ENCODE assay signal across 6 cellular contexts in genomic region chr1:42815938-42816599, GRCh38. TPM values are rescaled to one million over a fixed set of nuclear protein-coding genes. Genes with fewer than 3 reads are reported as not detected.
DNase-seq lines count a peak whose midpoint lies in the region; ATAC-seq and TF ChIP-seq lines count a peak whose summit lies in the region.

No MANE protein-coding gene starts in this region.

- TF ChIP-seq CTCF in left lung (IDR thresholded peaks at IDR 0.05) = no peak

- H3K27me3 ChIP-seq in left lung = no peaks in the 10 kb centered on the region

- H3K4me3 Mint-ChIP-seq in activated CD4-positive, alpha-beta T cell treated with anti-CD3 and anti-CD28 coated beads, Interleukin-2, amount 10 ng/mL, durations not matched to agents 24 days and 14 days = peak overlapping the region; percentile 82

- H3K9me3 ChIP-seq in left lung = no peaks in the 10 kb centered on the region

- no peaks in the 10 kb centered on the region for H3K27me3 Mint-ChIP-seq in activated CD4-positive, alpha-beta T cell treated with anti-CD3 and anti-CD28 coated beads, Interleukin-2, amount 10 ng/mL, durations not matched to agents 24 days and 14 days

- H3K4me1 ChIP-seq in left lung = peaks cover 11 to 25% of the 10 kb centered on the region in 2 donors

- peak; percentile 5 for ATAC-seq in left lung
- no peak for ATAC-seq in HG02571 (IDR thresholded peaks at IDR 0.05; ENCODE audit: unreplicated experiment)

- peak; percentile 69 for DNase-seq in activated CD4-positive, alpha-beta T cell treated with anti-CD3 and anti-CD28 coated beads, Interleukin-2, amount 10 ng/mL, durations not matched to agents 24 days and 14 days
- no peak for DNase-seq in activated CD4-positive, alpha-beta T cell treated with anti-CD3 and anti-CD28 coated beads, Interleukin-2, amount 50 U/mL, for 4 hours
- peak; percentile 24 for DNase-seq in activated T-cell treated with anti-CD3 and anti-CD28 coated beads, Interleukin-2, amount 50 U/mL, for 1 hour
- DNase-seq in left lung (no peak), T1000 (lab: John Stamatoyannopoulos, UW) (no peak)

- peak overlapping the region; percentile 83 for H3K27ac Mint-ChIP-seq in activated CD4-positive, alpha-beta T cell treated with anti-CD3 and anti-CD28 coated beads, Interleukin-2, amount 10 ng/mL, durations not matched to agents 24 days and 14 days

- peak overlapping the region; percentile 94 to 98 for H3K27ac ChIP-seq in left lung

- H3K36me3 Mint-ChIP-seq in activated CD4-positive, alpha-beta T cell treated with anti-CD3 and anti-CD28 coated beads, Interleukin-2, amount 10 ng/mL, durations not matched to agents 24 days and 14 days (ENCODE audit: low read depth) = peaks cover 6% of the 10 kb centered on the region

- peaks cover 17% of the 10 kb centered on the region for H3K4me1 Mint-ChIP-seq in activated CD4-positive, alpha-beta T cell treated with anti-CD3 and anti-CD28 coated beads, Interleukin-2, amount 10 ng/mL, durations not matched to agents 24 days and 14 days

- H3K4me3 ChIP-seq in left lung = peak overlapping the region; percentile 58 to 66

- intact Hi-C loops in activated CD4-positive, alpha-beta T cell treated with anti-CD3 and anti-CD28 coated beads, Interleukin-2, amount 10 ng/mL, durations not matched to agents 24 days and 14 days (cut with micrococcal nuclease) = no loop called here
- intact Hi-C loops in left lung (cut with DNase I) = no loop called here

- peaks cover 0 to 5% of the 10 kb centered on the region in 2 donors for H3K36me3 ChIP-seq in left lung

- H3K9me3 Mint-ChIP-seq in activated CD4-positive, alpha-beta T cell treated with anti-CD3 and anti-CD28 coated beads, Interleukin-2, amount 10 ng/mL, durations not matched to agents 24 days and 14 days = no peaks in the 10 kb centered on the region

RNA-seq across cellular contexts. Expression of gene ERMAP, which starts 0.9 kb away (rescaled TPM):
- total RNA-seq in activated CD4-positive, alpha-beta T cell treated with anti-CD3 and anti-CD28 coated beads, Interleukin-2, amount 10 ng/mL, durations not matched to agents 24 days and 14 days = 3.5 and 3.8 TPM in 2 replicates
- total RNA-seq in left lung = 10 to 100 TPM; 13.8 to 14.4 TPM

RNA-seq across cellular contexts. Expression of gene SVBP, which starts 1.1 kb away (rescaled TPM):
- 7.3 and 10.0 TPM in 2 replicates for total RNA-seq in activated CD4-positive, alpha-beta T cell treated with anti-CD3 and anti-CD28 coated beads, Interleukin-2, amount 10 ng/mL, durations not matched to agents 24 days and 14 days
- total RNA-seq in left lung = 10 to 100 TPM; 15.7 to 16.4 TPM

RNA-seq across cellular contexts. Expression of gene ZNF691, which starts 30.3 kb away (rescaled TPM):
- total RNA-seq in activated CD4-positive, alpha-beta T cell treated with anti-CD3 and anti-CD28 coated beads, Interleukin-2, amount 10 ng/mL, durations not matched to agents 24 days and 14 days = 9.9 and 11.1 TPM in 2 replicates
- total RNA-seq in left lung = 10 to 100 TPM in 1 of 2 donors, 1 to 10 TPM in 1; 9.9 to 10.3 TPM

RNA-seq across cellular contexts. Expression of gene TMEM269, which starts 31.3 kb away (rescaled TPM):
- 0.12 TPM in 1 of 2 replicates, not detected in the other for total RNA-seq in activated CD4-positive, alpha-beta T cell treated with anti-CD3 and anti-CD28 coated beads, Interleukin-2, amount 10 ng/mL, durations not matched to agents 24 days and 14 days
- total RNA-seq in left lung = under 1 TPM in 1 of 2 donors, not detected in 1; 0.17 TPM

RNA-seq across cellular contexts. Expression of gene C1orf50, which starts 49.0 kb away (rescaled TPM):
- 6.2 and 6.3 TPM in 2 replicates for total RNA-seq in activated CD4-positive, alpha-beta T cell treated with anti-CD3 and anti-CD28 coated beads, Interleukin-2, amount 10 ng/mL, durations not matched to agents 24 days and 14 days
- 1 to 10 TPM; 4.3 to 6.9 TPM for total RNA-seq in left lung

Comparison
In these comparisons a context has a peak if more than half of its experiments do, and no peak if none do; other contexts are left out.
1. DNase-seq: peak in activated CD4-positive, alpha-beta T cell treated with anti-CD3 and anti-CD28 coated beads, Interleukin-2, amount 10 ng/mL, durations not matched to agents 24 days and 14 days (single experiment) and activated T-cell treated with anti-CD3 and anti-CD28 coated beads, Interleukin-2, amount 50 U/mL, for 1 hour (single experiment); none in activated CD4-positive, alpha-beta T cell treated with anti-CD3 and anti-CD28 coated beads, Interleukin-2, amount 50 U/mL, for 4 hours (0 of 2), left lung (0 of 2) and T1000 (single experiment).